In the genomic region with DNA sequence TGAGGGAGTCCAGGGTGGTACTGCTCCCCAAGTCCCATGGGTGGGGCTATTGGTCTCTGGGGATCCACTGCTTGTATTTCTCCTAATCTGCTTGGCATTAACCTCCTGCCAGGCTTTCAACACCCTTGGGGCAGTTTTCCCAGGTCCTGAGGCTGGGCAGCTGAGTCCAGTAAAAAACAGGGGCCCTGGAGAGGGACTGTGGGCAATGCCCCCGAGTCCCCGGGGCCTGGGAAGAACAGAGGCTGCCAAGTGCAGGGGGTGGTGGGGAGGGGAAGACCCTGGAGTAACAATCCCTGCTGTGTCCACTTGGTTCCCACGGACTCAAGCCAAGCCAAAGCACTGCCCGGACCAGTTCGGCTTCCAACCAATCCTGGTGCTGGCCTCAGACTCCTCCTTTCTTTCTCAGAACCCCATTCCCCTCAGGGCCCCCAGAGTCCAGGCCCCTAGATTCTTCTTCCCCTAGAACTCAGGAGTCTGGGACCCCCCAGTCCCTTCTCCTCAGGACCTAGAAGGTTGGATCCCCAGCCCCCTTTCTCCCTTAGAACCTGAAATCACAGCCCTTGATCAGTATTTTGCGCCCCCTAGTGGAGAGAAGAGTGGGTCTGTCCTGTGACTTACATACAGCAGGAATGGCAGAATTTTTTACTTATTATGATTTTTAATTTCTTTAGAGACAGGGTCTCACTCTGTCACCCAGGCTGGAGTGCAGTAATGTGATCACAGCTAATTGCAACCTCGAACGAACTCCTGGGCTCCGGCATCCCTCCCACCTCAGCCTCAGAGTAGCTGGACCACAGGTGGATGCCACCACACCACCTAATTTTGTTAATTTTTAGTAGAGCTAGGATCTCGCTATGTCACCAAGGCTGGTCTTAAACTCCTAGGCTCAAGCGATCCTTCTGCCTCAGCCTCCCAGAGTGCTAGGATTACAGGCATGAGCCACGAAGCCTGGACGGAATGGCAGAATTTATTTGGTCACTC, we compare ENCODE assay signal across 8 cellular contexts. TPM values are rescaled to one million over a fixed set of nuclear protein-coding genes. Genes with fewer than 3 reads are reported as not detected.
DNase-seq lines count a peak whose midpoint lies in the region; ATAC-seq and TF ChIP-seq lines count a peak whose summit lies in the region.

No MANE protein-coding gene starts in this region.

- peak overlapping the region in 6 of 10 donors; percentile 6 to 47 (median 32) for H3K27ac ChIP-seq in heart right ventricle
- peak overlapping the region; percentile 83 to 84 for H3K27ac ChIP-seq in breast epithelium
- peak overlapping the region; percentile 78 for H3K27ac ChIP-seq in layer of hippocampus (ENCODE audit: low read depth, low read length)

- H3K4me1 ChIP-seq in heart right ventricle: peaks cover 10 to 40% (median 29%) of the 10 kb centered on the region in 9 donors
- H3K4me1 ChIP-seq in breast epithelium: peaks cover 7 to 27% of the 10 kb centered on the region in 2 donors

- no peaks in the 10 kb centered on the region for H3K27me3 ChIP-seq in heart right ventricle
- no peaks in the 10 kb centered on the region for H3K27me3 ChIP-seq in breast epithelium
- H3K27me3 ChIP-seq in layer of hippocampus (ENCODE audit: control insufficient read depth, insufficient read depth, low read length): no peaks in the 10 kb centered on the region

- TF ChIP-seq CTCF in heart right ventricle (IDR thresholded peaks at IDR 0.05): peak; percentile 67 to 87 (median 85)
- TF ChIP-seq CTCF in breast epithelium (IDR thresholded peaks at IDR 0.05): peak; percentile 94 to 97 (median 94)

- ATAC-seq in heart right ventricle: no peak
- ATAC-seq in HG03565 (IDR thresholded peaks at IDR 0.05; ENCODE audit: unreplicated experiment): no peak

- DNase-seq in heart right ventricle (peak; percentile 30 to 77), cardiac septum (ENCODE audit: low spot score) (no peak), NCI-H2107 (lab: John Stamatoyannopoulos, UW) (peak; percentile 41), UCSD-AML1 (lab: John Stamatoyannopoulos, UW; ENCODE audit: unreplicated experiment) (peak; percentile 24), breast epithelium (ENCODE audit: low spot score in 2 of 2) (peak; percentile 67 to 73)
- DNase-seq in stimulated activated CD4-positive, alpha-beta T cell treated with anti-CD3 and anti-CD28 coated beads, Interleukin-1b, Interleukin-23, amount 100 ng/mL, for 48 hours: peak; percentile 58

- H3K4me3 ChIP-seq in heart right ventricle (peak overlapping the region in 1 of 10 donors; percentile 16), breast epithelium (peak overlapping the region in 2 of 3 donors; percentile 8 to 40)

- no peak for TF ChIP-seq POLR2A in breast epithelium (IDR thresholded peaks at IDR 0.05)

- WGBS in heart right ventricle, 2 donors: 51 to 58% methylated on average over 13 of the region's 13 CpGs

- H3K9me3 ChIP-seq in heart right ventricle (no peaks in the 10 kb centered on the region), breast epithelium (no peaks in the 10 kb centered on the region)

- H3K36me3 ChIP-seq in heart right ventricle (peaks cover 0 to 26% (median 0%) of the 10 kb centered on the region in 9 donors), breast epithelium (no peaks in the 10 kb centered on the region)

- intact Hi-C loops in heart right ventricle (cut with DNase I) (loop anchor here in 9 of 10 donors (1.0 to 10.0 kb wide), 6 partner anchors 47 to 267 kb away; a partner anchor contains a TSS), cardiac septum (cut with DNase I) (loop anchor here (10.0 kb wide), 1 partner anchor 167 kb away; no protein-coding TSS in a partner anchor), breast epithelium (cut with DNase I; ENCODE audit: low total_unique reads) (no loop called here)

RNA-seq across cellular contexts. Expression of a gene that starts 3.7 kb away (rescaled TPM):
- total RNA-seq in heart right ventricle: 100 to 1,000 TPM in 4 of 10 donors, 10 to 100 TPM in 6; 81.1 to 130 (median 95.7) TPM
- 100 to 1,000 TPM in 1 of 2 donors, 10 to 100 TPM in 1; 72.1 to 123 TPM for polyA plus RNA-seq in heart right ventricle
- total RNA-seq in cardiac septum: 87.4 TPM
- 10 to 100 TPM; 42.0 to 70.5 (median 60.2) TPM for total RNA-seq in breast epithelium

RNA-seq across cellular contexts. Expression of a gene that starts 5.6 kb away (rescaled TPM):
- total RNA-seq in heart right ventricle (under 1 TPM in 2 of 10 donors, not detected in 8; 0.65 to 0.79 TPM), cardiac septum (not detected), breast epithelium (10 to 100 TPM in 1 of 3 donors, under 1 TPM in 1, not detected in 1; 0.48 to 10.7 TPM)
- under 1 TPM; 0.36 to 0.66 TPM for polyA plus RNA-seq in heart right ventricle

RNA-seq across cellular contexts. Expression of a gene that starts 9.4 kb away (rescaled TPM):
- total RNA-seq in heart right ventricle: not detected
- not detected for polyA plus RNA-seq in heart right ventricle
- total RNA-seq in cardiac septum: not detected
- not detected for total RNA-seq in breast epithelium

RNA-seq across cellular contexts. Expression of a gene that starts 37.1 kb away (rescaled TPM):
- 10 to 100 TPM in 1 of 10 donors, 1 to 10 TPM in 4, not detected in 5; 1.4 to 13.5 (median 1.6) TPM for total RNA-seq in heart right ventricle
- 1 to 10 TPM; 3.6 to 5.3 TPM for polyA plus RNA-seq in heart right ventricle
- 7.3 TPM for total RNA-seq in cardiac septum
- 100 to 1,000 TPM in 1 of 3 donors, 10 to 100 TPM in 2; 59.0 to 285 (median 78.7) TPM for total RNA-seq in breast epithelium

RNA-seq across cellular contexts. Expression of a gene that starts 45.9 kb away (rescaled TPM):
- 10 to 100 TPM in 9 of 10 donors, 1 to 10 TPM in 1; 6.0 to 29.5 (median 20.6) TPM for total RNA-seq in heart right ventricle
- polyA plus RNA-seq in heart right ventricle: 10 to 100 TPM; 63.6 to 77.8 TPM
- 26.6 TPM for total RNA-seq in cardiac septum
- total RNA-seq in breast epithelium: 1,000 to 10,000 TPM in 2 of 3 donors, 100 to 1,000 TPM in 1; 439 to 1,162 (median 1,092) TPM

Comparison
In these comparisons a context has a peak if more than half of its experiments do, and no peak if none do; other contexts are left out.
1. H3K27ac ChIP-seq: peak in every context shown above with its lines; median percentile 84 in breast epithelium; 78 in layer of hippocampus; 32 in heart right ventricle.